Comparison of ENCODE assay signal across 2 cellular contexts in genomic region chr4:73442275-73442674, GRCh38.
TF ChIP-seq lines count a peak whose summit lies in the region.

No MANE protein-coding gene starts in this region.

TF ChIP-seq in A549, 52 proteins besides CTCF, POLR2A, EP300 and RAD21 (continued from another document):
- no peak for TF ChIP-seq KDM5A (IDR thresholded peaks at IDR 0.05)
- no peak for TF ChIP-seq JUNB (IDR thresholded peaks at IDR 0.05)
- no peak for TF ChIP-seq HOXB13 (CRISPR knock-in tag; IDR thresholded peaks at IDR 0.05; ENCODE audit: low read depth)
- no peak for TF ChIP-seq MYC (IDR thresholded peaks at IDR 0.05; ENCODE audit: borderline replicate concordance, low read length)
- TF ChIP-seq ELK1 (IDR thresholded peaks at IDR 0.05; ENCODE audit: low read depth, low read length): no peak
- TF ChIP-seq CEBPB (IDR thresholded peaks at IDR 0.05): no peak
- TF ChIP-seq RNF2 (IDR thresholded peaks at IDR 0.05; ENCODE audit: borderline replicate concordance, low read depth): no peak
- TF ChIP-seq, protein P1, sequence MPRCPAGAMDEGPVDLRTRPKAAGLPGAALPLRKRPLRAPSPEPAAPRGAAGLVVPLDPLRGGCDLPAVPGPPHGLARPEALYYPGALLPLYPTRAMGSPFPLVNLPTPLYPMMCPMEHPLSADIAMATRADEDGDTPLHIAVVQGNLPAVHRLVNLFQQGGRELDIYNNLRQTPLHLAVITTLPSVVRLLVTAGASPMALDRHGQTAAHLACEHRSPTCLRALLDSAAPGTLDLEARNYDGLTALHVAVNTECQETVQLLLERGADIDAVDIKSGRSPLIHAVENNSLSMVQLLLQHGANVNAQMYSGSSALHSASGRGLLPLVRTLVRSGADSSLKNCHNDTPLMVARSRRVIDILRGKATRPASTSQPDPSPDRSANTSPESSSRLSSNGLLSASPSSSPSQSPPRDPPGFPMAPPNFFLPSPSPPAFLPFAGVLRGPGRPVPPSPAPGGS (IDR thresholded peaks at IDR 0.05): no peak
- no peak for TF ChIP-seq HEYL (CRISPR knock-in tag; IDR thresholded peaks at IDR 0.05)
- TF ChIP-seq NFE2L2 (conservative IDR thresholded peaks at IDR 0.05; ENCODE audit: low read length): no peak
- TF ChIP-seq TP53 (CRISPR knock-in tag; IDR thresholded peaks at IDR 0.05): no peak
- TF ChIP-seq GATA3 (IDR thresholded peaks at IDR 0.05; ENCODE audit: borderline replicate concordance): no peak
- no peak for TF ChIP-seq SMC3 (IDR thresholded peaks at IDR 0.05)
- TF ChIP-seq NPAS2 (CRISPR knock-in tag; IDR thresholded peaks at IDR 0.05; ENCODE audit: borderline replicate concordance): no peak
- no peak for TF ChIP-seq HDAC2 (IDR thresholded peaks at IDR 0.05)

TF ChIP-seq in GM23338, 12 proteins besides CTCF, POLR2A, EP300 and RAD21 (continued from another document):
- TF ChIP-seq, protein P2, sequence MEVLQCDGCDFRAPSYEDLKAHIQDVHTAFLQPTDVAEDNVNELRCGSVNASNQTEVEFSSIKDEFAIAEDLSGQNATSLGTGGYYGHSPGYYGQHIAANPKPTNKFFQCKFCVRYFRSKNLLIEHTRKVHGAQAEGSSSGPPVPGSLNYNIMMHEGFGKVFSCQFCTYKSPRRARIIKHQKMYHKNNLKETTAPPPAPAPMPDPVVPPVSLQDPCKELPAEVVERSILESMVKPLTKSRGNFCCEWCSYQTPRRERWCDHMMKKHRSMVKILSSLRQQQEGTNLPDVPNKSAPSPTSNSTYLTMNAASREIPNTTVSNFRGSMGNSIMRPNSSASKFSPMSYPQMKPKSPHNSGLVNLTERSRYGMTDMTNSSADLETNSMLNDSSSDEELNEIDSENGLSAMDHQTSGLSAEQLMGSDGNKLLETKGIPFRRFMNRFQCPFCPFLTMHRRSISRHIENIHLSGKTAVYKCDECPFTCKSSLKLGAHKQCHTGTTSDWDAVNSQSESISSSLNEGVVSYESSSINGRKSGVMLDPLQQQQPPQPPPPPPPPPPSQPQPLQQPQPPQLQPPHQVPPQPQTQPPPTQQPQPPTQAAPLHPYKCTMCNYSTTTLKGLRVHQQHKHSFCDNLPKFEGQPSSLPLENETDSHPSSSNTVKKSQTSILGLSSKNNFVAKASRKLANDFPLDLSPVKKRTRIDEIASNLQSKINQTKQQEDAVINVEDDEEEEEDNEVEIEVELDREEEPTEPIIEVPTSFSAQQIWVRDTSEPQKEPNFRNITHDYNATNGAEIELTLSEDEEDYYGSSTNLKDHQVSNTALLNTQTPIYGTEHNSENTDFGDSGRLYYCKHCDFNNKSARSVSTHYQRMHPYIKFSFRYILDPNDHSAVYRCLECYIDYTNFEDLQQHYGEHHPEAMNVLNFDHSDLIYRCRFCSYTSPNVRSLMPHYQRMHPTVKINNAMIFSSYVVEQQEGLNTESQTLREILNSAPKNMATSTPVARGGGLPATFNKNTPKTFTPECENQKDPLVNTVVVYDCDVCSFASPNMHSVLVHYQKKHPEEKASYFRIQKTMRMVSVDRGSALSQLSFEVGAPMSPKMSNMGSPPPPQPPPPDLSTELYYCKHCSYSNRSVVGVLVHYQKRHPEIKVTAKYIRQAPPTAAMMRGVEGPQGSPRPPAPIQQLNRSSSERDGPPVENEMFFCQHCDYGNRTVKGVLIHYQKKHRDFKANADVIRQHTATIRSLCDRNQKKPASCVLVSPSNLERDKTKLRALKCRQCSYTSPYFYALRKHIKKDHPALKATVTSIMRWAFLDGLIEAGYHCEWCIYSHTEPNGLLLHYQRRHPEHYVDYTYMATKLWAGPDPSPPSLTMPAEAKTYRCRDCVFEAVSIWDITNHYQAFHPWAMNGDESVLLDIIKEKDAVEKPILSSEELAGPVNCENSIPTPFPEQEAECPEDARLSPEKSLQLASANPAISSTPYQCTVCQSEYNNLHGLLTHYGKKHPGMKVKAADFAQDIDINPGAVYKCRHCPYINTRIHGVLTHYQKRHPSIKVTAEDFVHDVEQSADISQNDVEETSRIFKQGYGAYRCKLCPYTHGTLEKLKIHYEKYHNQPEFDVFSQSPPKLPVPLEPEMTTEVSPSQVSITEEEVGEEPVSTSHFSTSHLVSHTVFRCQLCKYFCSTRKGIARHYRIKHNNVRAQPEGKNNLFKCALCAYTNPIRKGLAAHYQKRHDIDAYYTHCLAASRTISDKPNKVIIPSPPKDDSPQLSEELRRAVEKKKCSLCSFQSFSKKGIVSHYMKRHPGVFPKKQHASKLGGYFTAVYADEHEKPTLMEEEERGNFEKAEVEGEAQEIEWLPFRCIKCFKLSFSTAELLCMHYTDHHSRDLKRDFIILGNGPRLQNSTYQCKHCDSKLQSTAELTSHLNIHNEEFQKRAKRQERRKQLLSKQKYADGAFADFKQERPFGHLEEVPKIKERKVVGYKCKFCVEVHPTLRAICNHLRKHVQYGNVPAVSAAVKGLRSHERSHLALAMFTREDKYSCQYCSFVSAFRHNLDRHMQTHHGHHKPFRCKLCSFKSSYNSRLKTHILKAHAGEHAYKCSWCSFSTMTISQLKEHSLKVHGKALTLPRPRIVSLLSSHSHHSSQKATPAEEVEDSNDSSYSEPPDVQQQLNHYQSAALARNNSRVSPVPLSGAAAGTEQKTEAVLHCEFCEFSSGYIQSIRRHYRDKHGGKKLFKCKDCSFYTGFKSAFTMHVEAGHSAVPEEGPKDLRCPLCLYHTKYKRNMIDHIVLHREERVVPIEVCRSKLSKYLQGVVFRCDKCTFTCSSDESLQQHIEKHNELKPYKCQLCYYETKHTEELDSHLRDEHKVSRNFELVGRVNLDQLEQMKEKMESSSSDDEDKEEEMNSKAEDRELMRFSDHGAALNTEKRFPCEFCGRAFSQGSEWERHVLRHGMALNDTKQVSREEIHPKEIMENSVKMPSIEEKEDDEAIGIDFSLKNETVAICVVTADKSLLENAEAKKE (CRISPR knock-in tag; IDR thresholded peaks at IDR 0.05): no peak
- TF ChIP-seq EZH2 (IDR thresholded peaks at IDR 0.05; ENCODE audit: low read depth, unreplicated experiment) (no peak), ZNF331 (CRISPR knock-in tag; IDR thresholded peaks at IDR 0.05; ENCODE audit: low read depth) (no peak), REST (IDR thresholded peaks at IDR 0.05; ENCODE audit: unreplicated experiment) (no peak), NANOG (IDR thresholded peaks at IDR 0.05; ENCODE audit: borderline replicate concordance) (no peak), ZNF114 (CRISPR knock-in tag; IDR thresholded peaks at IDR 0.05) (no peak)
TF ChIP-seq in GM23338: peak in this region for 0.
